ENCODE assay signal across 15 cellular contexts in the genomic region with DNA sequence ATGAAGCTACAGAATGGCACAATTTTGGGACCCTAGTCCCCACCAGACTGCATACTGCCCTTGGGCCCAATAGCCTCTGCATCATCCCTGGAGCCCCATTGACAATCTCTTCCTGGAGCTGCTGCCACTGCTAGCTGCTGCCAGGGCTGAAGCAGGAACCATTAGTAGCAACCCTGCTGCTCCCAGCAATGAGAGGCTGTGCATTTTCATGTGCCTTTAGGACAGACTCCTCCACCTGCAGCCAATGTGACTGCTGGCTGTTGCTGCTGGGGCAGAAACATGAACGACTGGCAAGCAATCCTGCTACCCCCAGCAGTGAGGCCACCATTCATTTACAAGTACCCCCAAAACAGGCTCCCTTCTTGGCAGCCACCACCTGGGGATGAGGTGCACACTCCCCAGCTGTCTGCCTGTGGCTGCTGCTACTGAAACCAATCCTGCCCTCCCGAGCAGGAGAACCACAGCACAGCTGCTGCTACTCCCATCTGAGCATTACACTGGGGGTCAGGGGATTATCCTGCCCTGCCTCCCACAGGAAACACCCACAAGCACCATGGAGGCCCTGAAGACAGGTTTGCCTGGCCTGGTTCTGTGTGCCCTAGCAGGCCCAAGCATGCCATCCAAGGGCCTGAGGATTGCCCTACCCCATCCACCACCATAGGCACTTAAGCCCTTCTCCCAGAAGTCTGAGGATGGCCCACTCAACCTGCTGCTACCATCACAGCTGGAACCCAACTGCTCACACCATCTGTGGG.
"Had no signal": no experiment of that assay in that cellular context is flagged by ENCODE, and none has a peak within 500 bp of the region (broad histone marks: within the 10 kb centered on the region; RNA-seq: fewer than 3 reads in every experiment).

No MANE protein-coding gene starts in this region.

- H3K4me1 Mint-ChIP-seq: activated CD4-positive, alpha-beta T cell treated with anti-CD3 and anti-CD28 coated beads, Interleukin-2, amount 10 ng/mL, durations not matched to agents 7 days and 5 days; stimulated activated naive CD8-positive, alpha-beta T cell treated with anti-CD3 and anti-CD28 coated beads, Interleukin-15, amount 100 ng/mL, for 72 hours had no signal

- H3K27me3 Mint-ChIP-seq: dendritic cell treated with granulocyte-macrophage colony-stimulating factor and Interleukin-4, amounts not matched to agents 40 ng/mL and 50 ng/mL, for 4 days had no signal

- H3K36me3 ChIP-seq: right lobe of liver, upper lobe of left lung had no signal

- H3K4me3 ChIP-seq: psoas muscle, right lobe of liver, upper lobe of left lung had no signal

- ATAC-seq: effector memory CD8-positive, alpha-beta T cell; psoas muscle; right lobe of liver; stimulated activated naive CD8-positive, alpha-beta T cell treated with anti-CD3 and anti-CD28 coated beads, Interleukin-15, amount 100 ng/mL, for 72 hours had no signal

- H3K4me3 Mint-ChIP-seq: activated CD4-positive, alpha-beta T cell treated with anti-CD3 and anti-CD28 coated beads, Interleukin-2, amount 10 ng/mL, durations not matched to agents 7 days and 5 days; dendritic cell treated with granulocyte-macrophage colony-stimulating factor and Interleukin-4, amounts not matched to agents 40 ng/mL and 50 ng/mL, for 4 days; effector memory CD8-positive, alpha-beta T cell; nephron; stimulated activated naive CD8-positive, alpha-beta T cell treated with anti-CD3 and anti-CD28 coated beads, Interleukin-15, amount 100 ng/mL, for 72 hours had no signal

- H3K27me3 ChIP-seq: right lobe of liver, upper lobe of left lung had no signal

- H3K9me3 ChIP-seq: psoas muscle had no signal

- H3K4me1 ChIP-seq: psoas muscle, right lobe of liver had no signal

- H3K27ac Mint-ChIP-seq: activated CD4-positive, alpha-beta T cell treated with anti-CD3 and anti-CD28 coated beads, Interleukin-2, amount 10 ng/mL, durations not matched to agents 7 days and 5 days; dendritic cell treated with granulocyte-macrophage colony-stimulating factor and Interleukin-4, amounts not matched to agents 40 ng/mL and 50 ng/mL, for 4 days; effector memory CD8-positive, alpha-beta T cell; nephron; stimulated activated naive CD8-positive, alpha-beta T cell treated with anti-CD3 and anti-CD28 coated beads, Interleukin-15, amount 100 ng/mL, for 72 hours had no signal

- H3K27ac ChIP-seq: psoas muscle, right lobe of liver, upper lobe of left lung had no signal

- DNase-seq: activated CD4-positive, alpha-beta T cell treated with anti-CD3 and anti-CD28 coated beads, Interleukin-2, amount 10 ng/mL, durations not matched to agents 7 days and 5 days; activated CD4-positive, CD25-positive, alpha-beta regulatory T cell; activated CD8-positive, alpha-beta memory T cell treated with anti-CD3 and anti-CD28 coated beads for 24 hours; anterior cingulate cortex; effector memory CD8-positive, alpha-beta T cell; foreskin melanocyte; kidney glomerular epithelial cell; psoas muscle; right lobe of liver; stimulated activated CD4-positive, alpha-beta T cell treated with anti-CD3 and anti-CD28 coated beads, Interleukin-1b, Interleukin-23, amount 100 ng/mL, for 48 hours; stimulated activated naive CD8-positive, alpha-beta T cell treated with anti-CD3 and anti-CD28 coated beads, Interleukin-15, amount 100 ng/mL, for 72 hours; T-helper 2 cell; upper lobe of left lung had no signal
